ENCODE assay signal across 21 cellular contexts in the genomic region with DNA sequence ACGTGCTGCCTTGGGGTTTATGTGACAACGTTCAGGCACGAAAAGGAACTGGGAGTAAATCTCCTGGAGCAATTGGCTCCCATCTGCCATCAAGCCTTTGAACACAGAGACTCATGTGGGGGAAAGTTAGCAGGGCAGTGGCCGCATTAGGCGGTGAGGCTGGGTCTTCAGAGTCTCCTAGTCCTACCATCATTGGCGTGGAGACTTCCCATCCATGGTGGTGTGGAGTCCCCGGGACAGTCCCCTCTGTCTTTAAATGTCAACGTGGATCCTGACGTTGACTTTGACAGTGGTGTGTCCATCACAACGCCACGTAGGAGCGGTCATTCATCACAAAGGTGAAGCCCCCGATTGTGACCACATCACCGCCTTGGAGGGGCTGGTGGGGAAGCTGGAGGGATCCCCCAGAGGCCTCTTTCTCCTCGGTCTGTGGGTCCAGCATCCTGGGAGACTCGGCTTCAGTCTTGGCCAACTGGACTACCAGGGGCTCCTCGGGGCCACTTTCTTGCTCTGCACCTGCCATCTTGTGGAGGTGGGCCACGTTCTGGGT. TPM values are rescaled to one million over a fixed set of nuclear protein-coding genes. Genes with fewer than 3 reads are reported as not detected.
"Had no signal": no experiment of that assay in that cellular context is flagged by ENCODE, and none has a peak within 500 bp of the region (broad histone marks: within the 10 kb centered on the region; RNA-seq: fewer than 3 reads in every experiment).

No MANE protein-coding gene starts in this region.

- H3K27ac ChIP-seq: breast epithelium had no signal

- FAIRE-seq: RCC 7860 had no signal

- ATAC-seq: PC-3, WTC11 had no signal

- DNase-seq: activated CD4-positive, alpha-beta memory T cell treated with anti-CD3 and anti-CD28 coated beads for 36 hours; activated CD4-positive, alpha-beta T cell treated with anti-CD3 and anti-CD28 coated beads for 48 hours; activated CD4-positive, CD25-positive, alpha-beta regulatory T cell treated with anti-CD3 and anti-CD28 coated beads, Interleukin-2, amount 50 U/mL, for 72 hours; activated effector memory CD4-positive, alpha-beta T cell treated with Interleukin-2 at 50 U/mL for 16 hours; activated naive CD4-positive, alpha-beta T cell; activated T-cell treated with anti-CD3 and anti-CD28 coated beads, Interleukin-2, amount 50 U/mL, for 24 hours; aorta; caudate nucleus; Kasumi-1; KBM-7; NCI-H146; NCI-H187 treated with DMSO at 0.1 percent for 48 hours; NCI-H2081 treated with DMSO at 0.1 percent for 48 hours; NCI-H446; NCI-H524; PC-3; SHP77 treated with DMSO at 0.1 percent for 48 hours had no signal

- H3K4me1 ChIP-seq: breast epithelium had no signal

- H3K36me3 ChIP-seq: breast epithelium had no signal

- H3K4me3 ChIP-seq: breast epithelium had no signal

RNA-seq across cellular contexts. Expression of gene CRLF2, which starts 21.8 kb away (rescaled TPM):
- total RNA-seq: activated CD8-positive, alpha-beta memory T cell treated with anti-CD3 and anti-CD28 coated beads for 36 hours; PC-3; WTC11 had no signal
- polyA plus RNA-seq: aorta had no signal
